In the genomic region with DNA sequence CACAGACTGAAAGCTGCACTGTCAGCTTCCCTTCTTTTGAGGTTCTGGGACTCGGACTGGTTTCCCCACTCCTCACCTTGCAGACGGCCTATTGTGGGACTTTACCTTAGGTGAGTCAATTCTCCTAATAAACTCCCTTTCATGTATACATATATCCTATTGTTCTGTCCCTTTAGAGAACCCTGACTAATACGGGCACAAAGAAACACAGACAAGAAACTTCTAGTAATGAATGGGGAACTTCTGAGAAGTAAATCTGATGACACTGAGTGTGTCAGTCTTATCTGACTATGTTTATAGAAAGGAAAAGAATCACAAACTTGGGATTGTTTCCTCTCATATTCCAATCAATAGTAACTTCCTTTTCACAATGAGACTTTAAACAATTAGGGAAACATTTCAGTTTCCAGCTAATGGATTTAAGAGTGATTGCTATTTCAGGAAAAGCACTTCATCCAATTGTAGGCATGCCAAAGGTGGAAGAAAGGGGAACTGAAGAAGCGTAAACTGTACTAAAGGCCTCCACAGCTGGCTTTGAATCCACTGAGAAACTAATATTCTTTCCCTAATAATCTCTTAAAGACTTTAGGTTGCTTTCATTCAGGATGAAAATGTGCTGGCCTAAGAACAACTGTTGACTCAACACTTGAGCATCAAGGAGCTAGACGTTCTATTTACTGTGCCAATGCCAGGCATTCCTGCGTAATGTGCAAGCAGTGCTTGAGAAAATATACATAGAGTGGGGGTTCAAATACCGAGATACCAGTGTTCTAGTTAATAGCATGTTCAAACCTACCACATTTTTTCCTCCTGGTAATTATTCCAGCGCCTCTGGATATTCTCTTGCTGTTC, we compare ENCODE assay signal across 11 cellular contexts.
DNase-seq lines count a peak whose midpoint lies in the region; ATAC-seq, FAIRE-seq and TF ChIP-seq lines count a peak whose summit lies in the region.
"Had no signal": no experiment of that assay in that cellular context is flagged by ENCODE, and none has a peak within 500 bp of the region (broad histone marks: within the 10 kb centered on the region; RNA-seq: fewer than 3 reads in every experiment).

No MANE protein-coding gene starts in this region.

- H3K27me3 ChIP-seq in colonic mucosa: no peaks in the 10 kb centered on the region
- H3K27me3 ChIP-seq: vagina had no signal

- no peak overlapping the region for H3K9ac ChIP-seq in colonic mucosa (ENCODE audit: low read depth in 2 of 2, low read length in 2 of 2)

- H3K36me3 ChIP-seq in colonic mucosa (no peaks in the 10 kb centered on the region), mesodermal cell (ENCODE audit: control insufficient read depth, insufficient read depth, low read length) (no peaks in the 10 kb centered on the region)
- H3K36me3 ChIP-seq: left ventricle myocardium inferior, vagina had no signal

- H3K4me3 ChIP-seq in AG09309 (ENCODE audit: control insufficient read depth, low read depth, low read length) (no peak overlapping the region), LNCaP clone FGC (ENCODE audit: low read depth, low read length) (no peak overlapping the region), colonic mucosa (no peak overlapping the region), mesodermal cell (ENCODE audit: extremely low read depth, insufficient read depth, low read length, poor library complexity, severe bottlenecking) (no peak overlapping the region)
- H3K4me3 ChIP-seq: left ventricle myocardium inferior, vagina had no signal

- H3K4me1 ChIP-seq in colonic mucosa: no peaks in the 10 kb centered on the region
- peaks cover 6% of the 10 kb centered on the region for H3K4me1 ChIP-seq in mesodermal cell (ENCODE audit: control insufficient read depth, insufficient read depth, low read length, poor library complexity, severe bottlenecking)
- H3K4me1 ChIP-seq: vagina had no signal

- 0 to 40% methylated on average over 1 to 2 of the region's 8 CpGs for WGBS in mesodermal cell (ENCODE audit: insufficient coverage in 2 of 2), 2 experiments

- no peak overlapping the region for H3K27ac Mint-ChIP-seq in activated naive CD4-positive, alpha-beta T cell treated with anti-CD3 and anti-CD28 coated beads for 36 hours

- TF ChIP-seq POLR2A in GM12891 (IDR thresholded peaks at IDR 0.05; ENCODE audit: low read depth, low read length): no peak

- TF ChIP-seq CTCF in AG09309 (IDR thresholded peaks at IDR 0.05; ENCODE audit: control insufficient read depth, insufficient read depth, low read depth, low read length, missing control alignments): no peak
- TF ChIP-seq CTCF in LNCaP clone FGC (IDR thresholded peaks at IDR 0.05; ENCODE audit: control insufficient read depth, extremely low read depth, insufficient read depth): no peak
- no peak for TF ChIP-seq CTCF in colonic mucosa (IDR thresholded peaks at IDR 0.05)

- H3K27me3 Mint-ChIP-seq in activated naive CD4-positive, alpha-beta T cell treated with anti-CD3 and anti-CD28 coated beads for 36 hours (ENCODE audit: low read depth): no peaks in the 10 kb centered on the region

- no peaks in the 10 kb centered on the region for H3K36me3 Mint-ChIP-seq in activated naive CD4-positive, alpha-beta T cell treated with anti-CD3 and anti-CD28 coated beads for 36 hours (ENCODE audit: low read depth)

- H3K9me3 ChIP-seq in colonic mucosa (no peaks in the 10 kb centered on the region), mesodermal cell (ENCODE audit: control insufficient read depth, low read length) (no peaks in the 10 kb centered on the region)
- H3K9me3 ChIP-seq: left ventricle myocardium inferior, vagina had no signal

- FAIRE-seq in GM12891 (lab: Jason Lieb, UNC): no peak

- intact Hi-C loops in colonic mucosa (cut with DNase I): no loop called here
- intact Hi-C loops in activated naive CD4-positive, alpha-beta T cell treated with anti-CD3 and anti-CD28 coated beads for 36 hours (cut with micrococcal nuclease): no loop called here

- CTCF ChIA-PET in activated naive CD4-positive, alpha-beta T cell treated with anti-CD3 and anti-CD28 coated beads for 36 hours (lab: Charles Lee): no interaction called here

- H3K27ac ChIP-seq in colonic mucosa (peak overlapping the region; percentile 33), mesodermal cell (ENCODE audit: low read depth, low read length, severe bottlenecking) (peak overlapping the region; percentile 70)
- H3K27ac ChIP-seq: left ventricle myocardium inferior, vagina had no signal

- no peak overlapping the region for H3K4me3 Mint-ChIP-seq in activated naive CD4-positive, alpha-beta T cell treated with anti-CD3 and anti-CD28 coated beads for 36 hours

- no peak for ATAC-seq in HG03521 (IDR thresholded peaks at IDR 0.05; ENCODE audit: unreplicated experiment)
- ATAC-seq in HG02938 (IDR thresholded peaks at IDR 0.05; ENCODE audit: unreplicated experiment): no peak

- DNase-seq in AG09309 (ENCODE audit: low read depth) (peak; percentile 85), LNCaP clone FGC (ENCODE audit: low read depth) (peak; percentile 52), colonic mucosa (no peak), GM12891 (ENCODE audit: insufficient read length, low spot score) (no peak)
- DNase-seq in activated naive CD4-positive, alpha-beta T cell treated with anti-CD3 and anti-CD28 coated beads for 36 hours: no peak
- DNase-seq: COR-L47, left ventricle myocardium inferior had no signal

- H3K4me1 Mint-ChIP-seq in activated naive CD4-positive, alpha-beta T cell treated with anti-CD3 and anti-CD28 coated beads for 36 hours (ENCODE audit: low read depth): peaks cover 17% of the 10 kb centered on the region

- no peaks in the 10 kb centered on the region for H3K9me3 Mint-ChIP-seq in activated naive CD4-positive, alpha-beta T cell treated with anti-CD3 and anti-CD28 coated beads for 36 hours

TF ChIP-seq in GM12891, 5 proteins besides CTCF, POLR2A, EP300 and RAD21:
- TF ChIP-seq POLR2AphosphoS5 (IDR thresholded peaks at IDR 0.05; ENCODE audit: low read depth, low read length) (no peak), PAX5 (IDR thresholded peaks at IDR 0.05; ENCODE audit: insufficient read depth, low read length, severe bottlenecking) (no peak), POU2F2 (IDR thresholded peaks at IDR 0.05; ENCODE audit: low read depth, low read length) (no peak), SPI1 (IDR thresholded peaks at IDR 0.05; ENCODE audit: low read depth, low read length) (no peak), TAF1 (IDR thresholded peaks at IDR 0.05; ENCODE audit: low read depth, low read length) (no peak)

Comparison
In these comparisons a context has a peak if more than half of its experiments do, and no peak if none do; other contexts are left out.
1. DNase-seq: peak in AG09309 (single experiment) and LNCaP clone FGC (single experiment); none in colonic mucosa (single experiment), GM12891 (single experiment) and activated naive CD4-positive, alpha-beta T cell treated with anti-CD3 and anti-CD28 coated beads for 36 hours (single experiment).